Comparison of ENCODE assay signal across 25 cellular contexts in genomic region chr19:31377736-31378135, GRCh38. TPM values are rescaled to one million over a fixed set of nuclear protein-coding genes. Genes with fewer than 3 reads are reported as not detected.
DNase-seq lines count a peak whose midpoint lies in the region; ATAC-seq and TF ChIP-seq lines count a peak whose summit lies in the region.
"Had no signal": no experiment of that assay in that cellular context is flagged by ENCODE, and none has a peak within 500 bp of the region (broad histone marks: within the 10 kb centered on the region; RNA-seq: fewer than 3 reads in every experiment).

No MANE protein-coding gene starts in this region.

- H3K27ac ChIP-seq in GM23248 (peak overlapping the region; percentile 17; the same call in 1 of the 2 replicates), SJCRH30 (peak overlapping the region; percentile 95)
- H3K27ac ChIP-seq: C4-2B, tibial artery had no signal

- H3K36me3 Mint-ChIP-seq in endothelial cell (ENCODE audit: low read depth, unreplicated experiment) = peaks cover 3% of the 10 kb centered on the region
- H3K36me3 Mint-ChIP-seq: memory B cell had no signal

- H3K27me3 Mint-ChIP-seq in endothelial cell (ENCODE audit: unreplicated experiment) = peaks cover 2% of the 10 kb centered on the region
- H3K27me3 Mint-ChIP-seq: memory B cell had no signal

- H3K9me2 ChIP-seq in GM23248 (ENCODE audit: insufficient read depth) = no peaks in the 10 kb centered on the region

- no peaks in the 10 kb centered on the region for H3K79me2 ChIP-seq in GM23248 (ENCODE audit: insufficient read depth)

- H3K9me3 ChIP-seq in GM23248 (ENCODE audit: low read depth) (no peaks in the 10 kb centered on the region), SJCRH30 (replicated peaks) (peaks cover 9% of the 10 kb centered on the region; the same call in 1 of the 2 replicates), skeletal muscle satellite cell (replicated peaks; ENCODE audit: low read length) (no peaks in the 10 kb centered on the region)
- H3K9me3 ChIP-seq: Caco-2, HAP-1 had no signal

- H3K9me3 Mint-ChIP-seq in endothelial cell (ENCODE audit: unreplicated experiment) = no peaks in the 10 kb centered on the region
- H3K9me3 Mint-ChIP-seq: activated T-cell treated with anti-CD3 and anti-CD28 coated beads, Interleukin-2, amount 50 U/mL, for 4 hours; T-helper 2 cell treated with Interferon-gamma antibody and Interleukin-4, amounts not matched to agents 5 μg/mL and 100 μg/mL, for 36 hours had no signal

- ATAC-seq in HG02981 (IDR thresholded peaks at IDR 0.05; ENCODE audit: unreplicated experiment) = no peak
- ATAC-seq: activated T-cell treated with anti-CD3 and anti-CD28 coated beads, Interleukin-2, amount 50 U/mL, for 4 hours; naive thymus-derived CD4-positive, alpha-beta T cell had no signal

- no peak overlapping the region for H3K27ac Mint-ChIP-seq in endothelial cell (ENCODE audit: unreplicated experiment)
- H3K27ac Mint-ChIP-seq: memory B cell; T-helper 2 cell treated with Interferon-gamma antibody and Interleukin-4, amounts not matched to agents 5 μg/mL and 100 μg/mL, for 36 hours had no signal

- peaks cover 5% of the 10 kb centered on the region; the same call in 1 of the 2 replicates for H4K20me1 ChIP-seq in GM23248 (ENCODE audit: insufficient read depth)

- DNase-seq in GM23248 = no peak
- DNase-seq in SJCRH30 = peak; percentile 35 to 70
- DNase-seq in fibroblast of villous mesenchyme (ENCODE audit: low read depth) = peak; percentile 8
- no peak for DNase-seq in NOMO-1 (lab: John Stamatoyannopoulos, UW; ENCODE audit: unreplicated experiment in 2 of 2)
- DNase-seq in endothelial cell (ENCODE audit: low spot score) = no peak
- DNase-seq: activated CD4-positive, alpha-beta T cell treated with anti-CD3 and anti-CD28 coated beads for 48 hours; activated gamma-delta T cell treated with Interleukin-2 at 50 U/mL for 16 hours; activated T-cell treated with anti-CD3 and anti-CD28 coated beads, Interleukin-2, amount 50 U/mL, for 4 hours; Caco-2; DMS79; naive thymus-derived CD4-positive, alpha-beta T cell; NCI-H1436; NCI-H2107; NCI-H446 treated with DMSO at 0.1 percent for 48 hours; NCI-H82; nucleus accumbens; stimulated activated CD4-positive, alpha-beta T cell treated with anti-CD3 and anti-CD28 coated beads, Interleukin-1b, Interleukin-23, amount 100 ng/mL, for 48 hours; stimulated activated CD8-positive, alpha-beta memory T cell treated with anti-CD3 and anti-CD28 coated beads, Interleukin-4, amount 100 ng/mL, for 48 hours; tibial artery had no signal

- no peak overlapping the region for H2AFZ ChIP-seq in GM23248

- no peaks in the 10 kb centered on the region for H3K4me1 Mint-ChIP-seq in endothelial cell (ENCODE audit: unreplicated experiment)
- H3K4me1 Mint-ChIP-seq: memory B cell had no signal

- H3K36me3 ChIP-seq in GM23248 (ENCODE audit: low read depth) (no peaks in the 10 kb centered on the region), SJCRH30 (no peaks in the 10 kb centered on the region), skeletal muscle satellite cell (ENCODE audit: insufficient read depth, low read length) (no peaks in the 10 kb centered on the region)
- H3K36me3 ChIP-seq: HAP-1, tibial artery had no signal

- H3K27me3 ChIP-seq in GM23248 (replicated peaks; ENCODE audit: insufficient read depth) (no peaks in the 10 kb centered on the region; the same call in 1 of the 2 replicates), SJCRH30 (no peaks in the 10 kb centered on the region), skeletal muscle satellite cell (ENCODE audit: control insufficient read depth, insufficient read depth, low read length) (peaks cover 4% of the 10 kb centered on the region)
- H3K27me3 ChIP-seq: tibial artery had no signal

- in situ Hi-C loops in GM23248 (cut with MboI) = no loop called here

- H3K4me2 ChIP-seq in GM23248 (ENCODE audit: unreplicated experiment) (peak overlapping the region; percentile 25), skeletal muscle satellite cell (ENCODE audit: low read length) (peak overlapping the region; percentile 53)

- H3K4me3 Mint-ChIP-seq in endothelial cell (ENCODE audit: unreplicated experiment) = no peak overlapping the region
- H3K4me3 Mint-ChIP-seq: activated T-cell treated with anti-CD3 and anti-CD28 coated beads, Interleukin-2, amount 50 U/mL, for 4 hours; memory B cell; naive thymus-derived CD4-positive, alpha-beta T cell; T-helper 2 cell treated with Interferon-gamma antibody and Interleukin-4, amounts not matched to agents 5 μg/mL and 100 μg/mL, for 36 hours had no signal

- peaks cover 23% of the 10 kb centered on the region for H3F3A ChIP-seq in GM23248 (ENCODE audit: insufficient read depth)

- H3K9ac ChIP-seq in GM23248 (no peak overlapping the region), skeletal muscle satellite cell (ENCODE audit: low read depth, low read length) (peak overlapping the region; percentile 54)

- TF ChIP-seq CTCF in fibroblast of villous mesenchyme (IDR thresholded peaks at IDR 0.05; ENCODE audit: insufficient read depth, low read depth, low read length) (no peak), endothelial cell (IDR thresholded peaks at IDR 0.05; ENCODE audit: unreplicated experiment) (no peak)

- H3K4me3 ChIP-seq in GM23248 = no peak overlapping the region
- peak overlapping the region; percentile 6 for H3K4me3 ChIP-seq in SJCRH30
- no peak overlapping the region for H3K4me3 ChIP-seq in fibroblast of villous mesenchyme (ENCODE audit: low read depth, low read length)
- no peak overlapping the region for H3K4me3 ChIP-seq in skeletal muscle satellite cell (ENCODE audit: low read length)
- H3K4me3 ChIP-seq: HAP-1, tibial artery had no signal

- 86 to 90% methylated on average over 1 of the region's 1 CpG for WGBS in GM23248 (ENCODE audit: low coverage in 1 of 2, low lambda C conversion rate in 2 of 2, missing lambda C conversion rate in 2 of 2), 2 experiments

- H3K4me1 ChIP-seq in GM23248 (ENCODE audit: insufficient read depth) = peaks cover 17% of the 10 kb centered on the region
- peaks cover 21% of the 10 kb centered on the region for H3K4me1 ChIP-seq in SJCRH30
- H3K4me1 ChIP-seq in skeletal muscle satellite cell (ENCODE audit: control insufficient read depth, insufficient read depth, low read length) = peaks cover 20% of the 10 kb centered on the region
- H3K4me1 ChIP-seq: Caco-2, HAP-1, tibial artery had no signal

RNA-seq across cellular contexts. Expression of gene TSHZ3, which starts 28.5 kb away (rescaled TPM):
- 20.9 and 24.0 TPM in 2 replicates for total RNA-seq in GM23248 (2014; rRNA removed; shearing (Covaris generic))
- 17.9 and 19.6 TPM in 2 replicates for polyA plus RNA-seq in GM23248 (2016; fragmentation: Nextera tagmentation; extraction: Ambion mirVana)
- total RNA-seq in SJCRH30 (2014; rRNA removed; shearing (Covaris generic)) = 52.5 and 55.3 TPM in 2 replicates
- total RNA-seq in fibroblast of villous mesenchyme (10.8 and 13.2 TPM in 2 replicates), endothelial cell (ENCODE audit: unreplicated experiment) (12.3 TPM)
- total RNA-seq in skeletal muscle satellite cell (2012; rRNA removed) = 5.8 and 6.1 TPM in 2 replicates
- total RNA-seq: Caco-2 had no signal

Comparison
In these comparisons a context has a peak if more than half of its experiments do, and no peak if none do; other contexts are left out.
1. DNase-seq: peak in SJCRH30 (2 of 2) and fibroblast of villous mesenchyme (single experiment); none in GM23248 (single experiment), NOMO-1 (0 of 2) and endothelial cell (single experiment).